Comparison of ENCODE assay signal across 8 cellular contexts in the genomic region with DNA sequence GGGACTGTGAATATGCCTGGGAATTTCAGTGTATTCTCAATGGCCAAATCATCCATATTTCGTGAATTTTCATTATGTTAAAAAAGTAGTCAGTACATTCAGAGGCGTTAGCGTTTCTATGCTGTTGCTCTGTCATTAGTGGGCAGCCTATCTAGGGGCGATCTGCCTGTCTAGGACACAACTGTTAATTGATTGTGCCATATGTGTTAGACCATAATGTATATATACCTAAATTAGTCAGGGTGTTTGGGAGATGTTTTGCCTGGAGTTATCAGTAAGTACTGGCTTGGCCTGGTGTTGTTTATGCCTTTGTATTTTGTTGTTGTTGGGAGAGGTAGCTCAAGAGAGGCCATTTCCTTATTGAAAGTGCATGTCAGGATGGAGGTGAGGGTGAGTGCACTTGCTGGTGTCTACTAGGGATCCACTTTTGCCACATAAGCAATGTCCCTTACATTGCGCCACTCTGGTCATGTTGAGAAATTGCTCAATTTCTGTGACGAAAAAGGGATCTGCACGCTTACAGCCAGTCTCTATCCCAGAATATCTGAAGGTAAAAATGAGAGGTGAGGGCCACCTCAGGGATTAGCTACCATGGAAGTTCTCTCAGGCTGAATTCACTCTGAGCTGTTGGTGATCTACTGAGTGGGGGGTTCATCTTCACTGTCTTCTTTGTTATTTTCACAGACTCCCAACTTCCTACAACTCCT.
DNase-seq lines count a peak whose midpoint lies in the region; ATAC-seq and TF ChIP-seq lines count a peak whose summit lies in the region.

No MANE protein-coding gene starts in this region.

- peak overlapping the region; percentile 48 to 90 (median 82) for H3K27ac ChIP-seq in BLaER1 treated with 17β-estradiol and CSF1 and Interleukin-3, amounts not matched to agents 10 nM and 100 nM
- peak overlapping the region; percentile 11 for H3K27ac ChIP-seq in effector memory CD4-positive, alpha-beta T cell (ENCODE audit: insufficient read depth, low read length, poor library complexity, severe bottlenecking)
- peak overlapping the region in 1 of 2 donors; percentile 29 for H3K27ac ChIP-seq in thoracic aorta

- ATAC-seq in GM21360 (IDR thresholded peaks at IDR 0.05; ENCODE audit: unreplicated experiment) (peak; percentile 31), HG03521 (IDR thresholded peaks at IDR 0.05; ENCODE audit: unreplicated experiment) (peak; percentile 27), thoracic aorta (ENCODE audit: insufficient number of reproducible peaks, low FRiP score, low read depth) (peak; percentile 32)

- peaks cover 13% of the 10 kb centered on the region for H3K4me1 Mint-ChIP-seq in chondrocyte (ENCODE audit: low read depth)

- no peak overlapping the region for H3K4me3 Mint-ChIP-seq in chondrocyte (ENCODE audit: unreplicated experiment)

- H3K4me2 ChIP-seq in BLaER1 treated with 17β-estradiol and CSF1 and Interleukin-3, amounts not matched to agents 10 nM and 100 nM = peak overlapping the region; percentile 21 to 91 (median 58)

- H3K36me3 Mint-ChIP-seq in chondrocyte (ENCODE audit: low read depth) = no peaks in the 10 kb centered on the region

- no peaks in the 10 kb centered on the region for H3K9me3 Mint-ChIP-seq in chondrocyte (ENCODE audit: low read depth)

- no peaks in the 10 kb centered on the region for H3K27me3 ChIP-seq in BLaER1 treated with 17β-estradiol and CSF1 and Interleukin-3, amounts not matched to agents 10 nM and 100 nM
- H3K27me3 ChIP-seq in effector memory CD4-positive, alpha-beta T cell (replicated peaks; ENCODE audit: control insufficient read depth, insufficient read depth, low read length, poor library complexity, severe bottlenecking) = no peaks in the 10 kb centered on the region
- H3K27me3 ChIP-seq in thoracic aorta (replicated peaks; ENCODE audit: insufficient read depth) = no peaks in the 10 kb centered on the region

- H3K4me3 ChIP-seq in BLaER1 treated with 17β-estradiol and CSF1 and Interleukin-3, amounts not matched to agents 10 nM and 100 nM = no peak overlapping the region
- peak overlapping the region; percentile 46 for H3K4me3 ChIP-seq in effector memory CD4-positive, alpha-beta T cell (ENCODE audit: insufficient read depth, low read depth, low read length, poor library complexity, severe bottlenecking)
- H3K4me3 ChIP-seq in thoracic aorta = peak overlapping the region; percentile 53

- no peaks in the 10 kb centered on the region for H3K36me3 ChIP-seq in BLaER1 treated with 17β-estradiol and CSF1 and Interleukin-3, amounts not matched to agents 10 nM and 100 nM
- no peaks in the 10 kb centered on the region for H3K36me3 ChIP-seq in effector memory CD4-positive, alpha-beta T cell (ENCODE audit: control insufficient read depth, insufficient read depth, low read length)
- H3K36me3 ChIP-seq in thoracic aorta = no peaks in the 10 kb centered on the region

- H3K27me3 Mint-ChIP-seq in chondrocyte (ENCODE audit: low read depth) = no peaks in the 10 kb centered on the region

- H3K27ac Mint-ChIP-seq in chondrocyte (ENCODE audit: unreplicated experiment) = no peak overlapping the region

- no peak for DNase-seq in effector memory CD4-positive, alpha-beta T cell
- no peak for DNase-seq in thoracic aorta (ENCODE audit: low spot score)
- no peak for DNase-seq in chondrocyte (ENCODE audit: low spot score)
- DNase-seq in NK-92 treated with Interleukin-12 subunit alpha and Interleukin-12 subunit beta, amount 100 ng/mL, for 24 hours (lab: John Stamatoyannopoulos, UW) = no peak
- no peak for DNase-seq in COLO668 (lab: John Stamatoyannopoulos, UW; ENCODE audit: unreplicated experiment)

- H4K20me1 ChIP-seq in BLaER1 treated with 17β-estradiol and CSF1 and Interleukin-3, amounts not matched to agents 10 nM and 100 nM = no peaks in the 10 kb centered on the region

- H3K9ac ChIP-seq in BLaER1 treated with 17β-estradiol and CSF1 and Interleukin-3, amounts not matched to agents 10 nM and 100 nM = peak overlapping the region in 6 of 11 experiments; percentile 30 to 75 (median 68); a peak in 12 of 22 replicates

- peaks cover 2 to 14% (median 8%) of the 10 kb centered on the region in 11 experiments; a peak in 19 of 22 replicates for H3K9me3 ChIP-seq in BLaER1 treated with 17β-estradiol and CSF1 and Interleukin-3, amounts not matched to agents 10 nM and 100 nM (replicated peaks in 1 of 11)
- H3K9me3 ChIP-seq in effector memory CD4-positive, alpha-beta T cell (ENCODE audit: control insufficient read depth, low read length) = no peaks in the 10 kb centered on the region
- no peaks in the 10 kb centered on the region for H3K9me3 ChIP-seq in thoracic aorta

- H3K4me1 ChIP-seq in BLaER1 treated with 17β-estradiol and CSF1 and Interleukin-3, amounts not matched to agents 10 nM and 100 nM = peaks cover 30 to 76% (median 52%) of the 10 kb centered on the region in 10 experiments
- no peaks in the 10 kb centered on the region for H3K4me1 ChIP-seq in effector memory CD4-positive, alpha-beta T cell (ENCODE audit: control insufficient read depth, insufficient read depth, low read length, poor library complexity, severe bottlenecking)
- H3K4me1 ChIP-seq in thoracic aorta (ENCODE audit: control insufficient read depth in 1 of 2, low read depth in 2 of 2) = peaks cover 5 to 8% of the 10 kb centered on the region in 2 donors

- TF ChIP-seq CTCF in thoracic aorta (IDR thresholded peaks at IDR 0.05) = no peak
- TF ChIP-seq CTCF in chondrocyte (IDR thresholded peaks at IDR 0.05) = no peak

Comparison
In these comparisons a context has a peak if more than half of its experiments do, and no peak if none do; other contexts are left out.
1. H3K4me3 ChIP-seq: peak in effector memory CD4-positive, alpha-beta T cell (single experiment) and thoracic aorta (single experiment); none in BLaER1 treated with 17β-estradiol and CSF1 and Interleukin-3, amounts not matched to agents 10 nM and 100 nM (0 of 10).
2. Peak in every context shown above with its lines, with median percentiles within 50 percentile points of each other: ATAC-seq.